In the genomic region with DNA sequence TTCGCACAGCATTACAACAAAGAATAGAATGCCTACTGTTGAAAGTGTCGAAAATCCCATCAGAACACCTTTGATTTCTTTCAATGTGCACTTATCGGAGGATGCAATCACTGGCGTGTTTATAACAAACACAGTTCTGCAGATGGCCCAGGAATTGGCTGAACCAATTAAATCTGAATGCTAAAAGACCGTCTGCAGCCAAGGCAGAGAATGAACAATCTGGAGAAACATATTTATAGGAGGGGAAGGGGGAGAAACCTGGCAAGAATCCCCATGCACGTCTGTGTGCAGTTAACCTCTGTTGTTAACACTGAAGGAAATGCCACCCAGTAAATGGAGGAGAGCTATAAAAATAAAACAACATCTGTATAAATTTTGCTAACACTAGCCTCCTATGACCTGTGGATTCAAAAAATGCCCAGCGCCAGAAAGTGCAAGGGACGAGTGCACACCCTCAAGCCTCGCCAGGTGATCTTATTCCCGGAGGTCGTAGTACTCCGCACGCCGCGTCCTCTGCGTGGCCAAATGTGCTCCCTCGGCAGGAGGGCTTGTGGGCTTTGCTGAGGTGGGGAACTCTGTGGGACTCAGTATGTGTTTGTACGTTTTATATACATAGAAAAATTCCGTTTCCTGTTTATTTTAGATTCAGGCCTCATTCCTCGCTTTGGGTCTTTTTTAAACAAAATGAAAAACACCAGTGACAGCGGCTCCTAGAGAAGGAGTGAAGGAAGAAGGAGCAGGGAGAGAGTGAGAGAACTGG, we compare ENCODE assay signal across 2 cellular contexts.
TF ChIP-seq lines count a peak whose summit lies in the region.

No MANE protein-coding gene starts in this region.

TF ChIP-seq in IMR-90, 13 proteins besides CTCF, POLR2A, EP300 and RAD21:
- TF ChIP-seq, protein P1, sequence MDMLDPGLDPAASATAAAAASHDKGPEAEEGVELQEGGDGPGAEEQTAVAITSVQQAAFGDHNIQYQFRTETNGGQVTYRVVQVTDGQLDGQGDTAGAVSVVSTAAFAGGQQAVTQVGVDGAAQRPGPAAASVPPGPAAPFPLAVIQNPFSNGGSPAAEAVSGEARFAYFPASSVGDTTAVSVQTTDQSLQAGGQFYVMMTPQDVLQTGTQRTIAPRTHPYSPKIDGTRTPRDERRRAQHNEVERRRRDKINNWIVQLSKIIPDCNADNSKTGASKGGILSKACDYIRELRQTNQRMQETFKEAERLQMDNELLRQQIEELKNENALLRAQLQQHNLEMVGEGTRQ (IDR thresholded peaks at IDR 0.05; ENCODE audit: low read depth, low read length), result no peak
- TF ChIP-seq CEBPB (IDR thresholded peaks at IDR 0.05; ENCODE audit: low read depth, low read length), result no peak
- TF ChIP-seq RCOR1 (IDR thresholded peaks at IDR 0.05; ENCODE audit: insufficient replicate concordance, low read length), result no peak
- TF ChIP-seq, protein P2, sequence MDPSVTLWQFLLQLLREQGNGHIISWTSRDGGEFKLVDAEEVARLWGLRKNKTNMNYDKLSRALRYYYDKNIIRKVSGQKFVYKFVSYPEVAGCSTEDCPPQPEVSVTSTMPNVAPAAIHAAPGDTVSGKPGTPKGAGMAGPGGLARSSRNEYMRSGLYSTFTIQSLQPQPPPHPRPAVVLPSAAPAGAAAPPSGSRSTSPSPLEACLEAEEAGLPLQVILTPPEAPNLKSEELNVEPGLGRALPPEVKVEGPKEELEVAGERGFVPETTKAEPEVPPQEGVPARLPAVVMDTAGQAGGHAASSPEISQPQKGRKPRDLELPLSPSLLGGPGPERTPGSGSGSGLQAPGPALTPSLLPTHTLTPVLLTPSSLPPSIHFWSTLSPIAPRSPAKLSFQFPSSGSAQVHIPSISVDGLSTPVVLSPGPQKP (IDR thresholded peaks at IDR 0.05; ENCODE audit: borderline replicate concordance, low read depth, low read length), result no peak
- no peak for TF ChIP-seq CHD1 (IDR thresholded peaks at IDR 0.05; ENCODE audit: low read depth, low read length)
- TF ChIP-seq MAFK (IDR thresholded peaks at IDR 0.05; ENCODE audit: low read depth, low read length), result no peak
- no peak for TF ChIP-seq RFX5 (IDR thresholded peaks at IDR 0.05; ENCODE audit: low read depth, low read length)
- no peak for TF ChIP-seq MXI1 (IDR thresholded peaks at IDR 0.05; ENCODE audit: borderline replicate concordance, low read depth, low read length)
- no peak for TF ChIP-seq BHLHE40 (IDR thresholded peaks at IDR 0.05; ENCODE audit: low read depth, low read length)
- no peak for TF ChIP-seq MAZ (IDR thresholded peaks at IDR 0.05; ENCODE audit: borderline replicate concordance, low read depth, low read length)
- TF ChIP-seq SMC3 (IDR thresholded peaks at IDR 0.05; ENCODE audit: low read depth, low read length), result no peak
- TF ChIP-seq FOS (IDR thresholded peaks at IDR 0.05; ENCODE audit: low read depth, low read length), result no peak
- no peak for TF ChIP-seq NFE2L2 (IDR thresholded peaks at IDR 0.05; ENCODE audit: low read depth, low read length)

TF ChIP-seq in GM23338, 12 proteins besides CTCF, POLR2A, EP300 and RAD21:
- TF ChIP-seq JUNB (IDR thresholded peaks at IDR 0.05; ENCODE audit: unreplicated experiment) (no peak), EZH2phosphoT487 (IDR thresholded peaks at IDR 0.05; ENCODE audit: unreplicated experiment) (no peak), NANOG (IDR thresholded peaks at IDR 0.05; ENCODE audit: borderline replicate concordance) (no peak), CREB1 (CRISPR knock-in tag; IDR thresholded peaks at IDR 0.05; ENCODE audit: low read depth) (no peak), ZNF114 (CRISPR knock-in tag; IDR thresholded peaks at IDR 0.05) (no peak), STAT1 (IDR thresholded peaks at IDR 0.05; ENCODE audit: unreplicated experiment) (no peak), POLR2AphosphoS5 (IDR thresholded peaks at IDR 0.05; ENCODE audit: low read depth) (no peak)
- TF ChIP-seq, protein P3, sequence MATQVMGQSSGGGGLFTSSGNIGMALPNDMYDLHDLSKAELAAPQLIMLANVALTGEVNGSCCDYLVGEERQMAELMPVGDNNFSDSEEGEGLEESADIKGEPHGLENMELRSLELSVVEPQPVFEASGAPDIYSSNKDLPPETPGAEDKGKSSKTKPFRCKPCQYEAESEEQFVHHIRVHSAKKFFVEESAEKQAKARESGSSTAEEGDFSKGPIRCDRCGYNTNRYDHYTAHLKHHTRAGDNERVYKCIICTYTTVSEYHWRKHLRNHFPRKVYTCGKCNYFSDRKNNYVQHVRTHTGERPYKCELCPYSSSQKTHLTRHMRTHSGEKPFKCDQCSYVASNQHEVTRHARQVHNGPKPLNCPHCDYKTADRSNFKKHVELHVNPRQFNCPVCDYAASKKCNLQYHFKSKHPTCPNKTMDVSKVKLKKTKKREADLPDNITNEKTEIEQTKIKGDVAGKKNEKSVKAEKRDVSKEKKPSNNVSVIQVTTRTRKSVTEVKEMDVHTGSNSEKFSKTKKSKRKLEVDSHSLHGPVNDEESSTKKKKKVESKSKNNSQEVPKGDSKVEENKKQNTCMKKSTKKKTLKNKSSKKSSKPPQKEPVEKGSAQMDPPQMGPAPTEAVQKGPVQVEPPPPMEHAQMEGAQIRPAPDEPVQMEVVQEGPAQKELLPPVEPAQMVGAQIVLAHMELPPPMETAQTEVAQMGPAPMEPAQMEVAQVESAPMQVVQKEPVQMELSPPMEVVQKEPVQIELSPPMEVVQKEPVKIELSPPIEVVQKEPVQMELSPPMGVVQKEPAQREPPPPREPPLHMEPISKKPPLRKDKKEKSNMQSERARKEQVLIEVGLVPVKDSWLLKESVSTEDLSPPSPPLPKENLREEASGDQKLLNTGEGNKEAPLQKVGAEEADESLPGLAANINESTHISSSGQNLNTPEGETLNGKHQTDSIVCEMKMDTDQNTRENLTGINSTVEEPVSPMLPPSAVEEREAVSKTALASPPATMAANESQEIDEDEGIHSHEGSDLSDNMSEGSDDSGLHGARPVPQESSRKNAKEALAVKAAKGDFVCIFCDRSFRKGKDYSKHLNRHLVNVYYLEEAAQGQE (IDR thresholded peaks at IDR 0.05; ENCODE audit: unreplicated experiment), result no peak
- TF ChIP-seq, protein P4, sequence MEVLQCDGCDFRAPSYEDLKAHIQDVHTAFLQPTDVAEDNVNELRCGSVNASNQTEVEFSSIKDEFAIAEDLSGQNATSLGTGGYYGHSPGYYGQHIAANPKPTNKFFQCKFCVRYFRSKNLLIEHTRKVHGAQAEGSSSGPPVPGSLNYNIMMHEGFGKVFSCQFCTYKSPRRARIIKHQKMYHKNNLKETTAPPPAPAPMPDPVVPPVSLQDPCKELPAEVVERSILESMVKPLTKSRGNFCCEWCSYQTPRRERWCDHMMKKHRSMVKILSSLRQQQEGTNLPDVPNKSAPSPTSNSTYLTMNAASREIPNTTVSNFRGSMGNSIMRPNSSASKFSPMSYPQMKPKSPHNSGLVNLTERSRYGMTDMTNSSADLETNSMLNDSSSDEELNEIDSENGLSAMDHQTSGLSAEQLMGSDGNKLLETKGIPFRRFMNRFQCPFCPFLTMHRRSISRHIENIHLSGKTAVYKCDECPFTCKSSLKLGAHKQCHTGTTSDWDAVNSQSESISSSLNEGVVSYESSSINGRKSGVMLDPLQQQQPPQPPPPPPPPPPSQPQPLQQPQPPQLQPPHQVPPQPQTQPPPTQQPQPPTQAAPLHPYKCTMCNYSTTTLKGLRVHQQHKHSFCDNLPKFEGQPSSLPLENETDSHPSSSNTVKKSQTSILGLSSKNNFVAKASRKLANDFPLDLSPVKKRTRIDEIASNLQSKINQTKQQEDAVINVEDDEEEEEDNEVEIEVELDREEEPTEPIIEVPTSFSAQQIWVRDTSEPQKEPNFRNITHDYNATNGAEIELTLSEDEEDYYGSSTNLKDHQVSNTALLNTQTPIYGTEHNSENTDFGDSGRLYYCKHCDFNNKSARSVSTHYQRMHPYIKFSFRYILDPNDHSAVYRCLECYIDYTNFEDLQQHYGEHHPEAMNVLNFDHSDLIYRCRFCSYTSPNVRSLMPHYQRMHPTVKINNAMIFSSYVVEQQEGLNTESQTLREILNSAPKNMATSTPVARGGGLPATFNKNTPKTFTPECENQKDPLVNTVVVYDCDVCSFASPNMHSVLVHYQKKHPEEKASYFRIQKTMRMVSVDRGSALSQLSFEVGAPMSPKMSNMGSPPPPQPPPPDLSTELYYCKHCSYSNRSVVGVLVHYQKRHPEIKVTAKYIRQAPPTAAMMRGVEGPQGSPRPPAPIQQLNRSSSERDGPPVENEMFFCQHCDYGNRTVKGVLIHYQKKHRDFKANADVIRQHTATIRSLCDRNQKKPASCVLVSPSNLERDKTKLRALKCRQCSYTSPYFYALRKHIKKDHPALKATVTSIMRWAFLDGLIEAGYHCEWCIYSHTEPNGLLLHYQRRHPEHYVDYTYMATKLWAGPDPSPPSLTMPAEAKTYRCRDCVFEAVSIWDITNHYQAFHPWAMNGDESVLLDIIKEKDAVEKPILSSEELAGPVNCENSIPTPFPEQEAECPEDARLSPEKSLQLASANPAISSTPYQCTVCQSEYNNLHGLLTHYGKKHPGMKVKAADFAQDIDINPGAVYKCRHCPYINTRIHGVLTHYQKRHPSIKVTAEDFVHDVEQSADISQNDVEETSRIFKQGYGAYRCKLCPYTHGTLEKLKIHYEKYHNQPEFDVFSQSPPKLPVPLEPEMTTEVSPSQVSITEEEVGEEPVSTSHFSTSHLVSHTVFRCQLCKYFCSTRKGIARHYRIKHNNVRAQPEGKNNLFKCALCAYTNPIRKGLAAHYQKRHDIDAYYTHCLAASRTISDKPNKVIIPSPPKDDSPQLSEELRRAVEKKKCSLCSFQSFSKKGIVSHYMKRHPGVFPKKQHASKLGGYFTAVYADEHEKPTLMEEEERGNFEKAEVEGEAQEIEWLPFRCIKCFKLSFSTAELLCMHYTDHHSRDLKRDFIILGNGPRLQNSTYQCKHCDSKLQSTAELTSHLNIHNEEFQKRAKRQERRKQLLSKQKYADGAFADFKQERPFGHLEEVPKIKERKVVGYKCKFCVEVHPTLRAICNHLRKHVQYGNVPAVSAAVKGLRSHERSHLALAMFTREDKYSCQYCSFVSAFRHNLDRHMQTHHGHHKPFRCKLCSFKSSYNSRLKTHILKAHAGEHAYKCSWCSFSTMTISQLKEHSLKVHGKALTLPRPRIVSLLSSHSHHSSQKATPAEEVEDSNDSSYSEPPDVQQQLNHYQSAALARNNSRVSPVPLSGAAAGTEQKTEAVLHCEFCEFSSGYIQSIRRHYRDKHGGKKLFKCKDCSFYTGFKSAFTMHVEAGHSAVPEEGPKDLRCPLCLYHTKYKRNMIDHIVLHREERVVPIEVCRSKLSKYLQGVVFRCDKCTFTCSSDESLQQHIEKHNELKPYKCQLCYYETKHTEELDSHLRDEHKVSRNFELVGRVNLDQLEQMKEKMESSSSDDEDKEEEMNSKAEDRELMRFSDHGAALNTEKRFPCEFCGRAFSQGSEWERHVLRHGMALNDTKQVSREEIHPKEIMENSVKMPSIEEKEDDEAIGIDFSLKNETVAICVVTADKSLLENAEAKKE (CRISPR knock-in tag; IDR thresholded peaks at IDR 0.05), result no peak
